1 cellular context compared by ENCODE assay signal in the genomic region with DNA sequence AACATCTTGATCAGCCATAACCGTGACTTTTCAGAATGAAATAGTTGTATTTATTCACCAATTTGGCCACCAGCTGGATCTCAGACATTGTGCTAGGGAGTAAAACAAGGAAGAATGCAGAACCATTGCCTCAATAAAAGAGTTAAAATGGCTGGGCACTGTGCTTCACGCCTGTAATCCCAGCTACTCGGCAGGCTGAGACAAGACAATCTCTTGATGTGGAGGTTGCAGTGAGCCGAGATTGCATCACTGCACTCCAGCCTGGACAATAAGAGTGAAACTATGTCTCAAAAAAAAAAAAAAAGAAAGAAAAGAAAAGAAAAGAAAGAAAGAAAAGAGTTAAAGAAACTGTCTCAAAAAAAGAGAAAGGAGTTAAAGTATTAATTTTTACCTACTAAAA.
TF ChIP-seq lines count a peak whose summit lies in the region.

No MANE protein-coding gene starts in this region.

TF ChIP-seq in WTC11, 78 proteins besides CTCF, POLR2A, EP300 and RAD21 (continued from another document):
- TF ChIP-seq MLX (CRISPR knock-in tag; IDR thresholded peaks at IDR 0.05) (no peak), ZNF423 (CRISPR knock-in tag; IDR thresholded peaks at IDR 0.05) (no peak), FOXP4 (CRISPR knock-in tag; IDR thresholded peaks at IDR 0.05) (no peak), MYBL2 (CRISPR knock-in tag; IDR thresholded peaks at IDR 0.05) (no peak), ZNF317 (CRISPR knock-in tag; IDR thresholded peaks at IDR 0.05; ENCODE audit: borderline replicate concordance, low read depth) (no peak), ETV6 (CRISPR knock-in tag; IDR thresholded peaks at IDR 0.05) (no peak)
- TF ChIP-seq, protein P1, sequence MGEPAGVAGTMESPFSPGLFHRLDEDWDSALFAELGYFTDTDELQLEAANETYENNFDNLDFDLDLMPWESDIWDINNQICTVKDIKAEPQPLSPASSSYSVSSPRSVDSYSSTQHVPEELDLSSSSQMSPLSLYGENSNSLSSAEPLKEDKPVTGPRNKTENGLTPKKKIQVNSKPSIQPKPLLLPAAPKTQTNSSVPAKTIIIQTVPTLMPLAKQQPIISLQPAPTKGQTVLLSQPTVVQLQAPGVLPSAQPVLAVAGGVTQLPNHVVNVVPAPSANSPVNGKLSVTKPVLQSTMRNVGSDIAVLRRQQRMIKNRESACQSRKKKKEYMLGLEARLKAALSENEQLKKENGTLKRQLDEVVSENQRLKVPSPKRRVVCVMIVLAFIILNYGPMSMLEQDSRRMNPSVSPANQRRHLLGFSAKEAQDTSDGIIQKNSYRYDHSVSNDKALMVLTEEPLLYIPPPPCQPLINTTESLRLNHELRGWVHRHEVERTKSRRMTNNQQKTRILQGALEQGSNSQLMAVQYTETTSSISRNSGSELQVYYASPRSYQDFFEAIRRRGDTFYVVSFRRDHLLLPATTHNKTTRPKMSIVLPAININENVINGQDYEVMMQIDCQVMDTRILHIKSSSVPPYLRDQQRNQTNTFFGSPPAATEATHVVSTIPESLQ (CRISPR knock-in tag; IDR thresholded peaks at IDR 0.05): no peak
- TF ChIP-seq, protein P2, sequence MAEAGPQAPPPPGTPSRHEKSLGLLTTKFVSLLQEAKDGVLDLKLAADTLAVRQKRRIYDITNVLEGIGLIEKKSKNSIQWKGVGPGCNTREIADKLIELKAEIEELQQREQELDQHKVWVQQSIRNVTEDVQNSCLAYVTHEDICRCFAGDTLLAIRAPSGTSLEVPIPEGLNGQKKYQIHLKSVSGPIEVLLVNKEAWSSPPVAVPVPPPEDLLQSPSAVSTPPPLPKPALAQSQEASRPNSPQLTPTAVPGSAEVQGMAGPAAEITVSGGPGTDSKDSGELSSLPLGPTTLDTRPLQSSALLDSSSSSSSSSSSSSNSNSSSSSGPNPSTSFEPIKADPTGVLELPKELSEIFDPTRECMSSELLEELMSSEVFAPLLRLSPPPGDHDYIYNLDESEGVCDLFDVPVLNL (CRISPR knock-in tag; IDR thresholded peaks at IDR 0.05; ENCODE audit: borderline replicate concordance, low read depth): no peak
- TF ChIP-seq, protein P3, sequence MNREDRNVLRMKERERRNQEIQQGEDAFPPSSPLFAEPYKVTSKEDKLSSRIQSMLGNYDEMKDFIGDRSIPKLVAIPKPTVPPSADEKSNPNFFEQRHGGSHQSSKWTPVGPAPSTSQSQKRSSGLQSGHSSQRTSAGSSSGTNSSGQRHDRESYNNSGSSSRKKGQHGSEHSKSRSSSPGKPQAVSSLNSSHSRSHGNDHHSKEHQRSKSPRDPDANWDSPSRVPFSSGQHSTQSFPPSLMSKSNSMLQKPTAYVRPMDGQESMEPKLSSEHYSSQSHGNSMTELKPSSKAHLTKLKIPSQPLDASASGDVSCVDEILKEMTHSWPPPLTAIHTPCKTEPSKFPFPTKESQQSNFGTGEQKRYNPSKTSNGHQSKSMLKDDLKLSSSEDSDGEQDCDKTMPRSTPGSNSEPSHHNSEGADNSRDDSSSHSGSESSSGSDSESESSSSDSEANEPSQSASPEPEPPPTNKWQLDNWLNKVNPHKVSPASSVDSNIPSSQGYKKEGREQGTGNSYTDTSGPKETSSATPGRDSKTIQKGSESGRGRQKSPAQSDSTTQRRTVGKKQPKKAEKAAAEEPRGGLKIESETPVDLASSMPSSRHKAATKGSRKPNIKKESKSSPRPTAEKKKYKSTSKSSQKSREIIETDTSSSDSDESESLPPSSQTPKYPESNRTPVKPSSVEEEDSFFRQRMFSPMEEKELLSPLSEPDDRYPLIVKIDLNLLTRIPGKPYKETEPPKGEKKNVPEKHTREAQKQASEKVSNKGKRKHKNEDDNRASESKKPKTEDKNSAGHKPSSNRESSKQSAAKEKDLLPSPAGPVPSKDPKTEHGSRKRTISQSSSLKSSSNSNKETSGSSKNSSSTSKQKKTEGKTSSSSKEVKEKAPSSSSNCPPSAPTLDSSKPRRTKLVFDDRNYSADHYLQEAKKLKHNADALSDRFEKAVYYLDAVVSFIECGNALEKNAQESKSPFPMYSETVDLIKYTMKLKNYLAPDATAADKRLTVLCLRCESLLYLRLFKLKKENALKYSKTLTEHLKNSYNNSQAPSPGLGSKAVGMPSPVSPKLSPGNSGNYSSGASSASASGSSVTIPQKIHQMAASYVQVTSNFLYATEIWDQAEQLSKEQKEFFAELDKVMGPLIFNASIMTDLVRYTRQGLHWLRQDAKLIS (CRISPR knock-in tag; IDR thresholded peaks at IDR 0.05; ENCODE audit: borderline replicate concordance): no peak
- TF ChIP-seq, protein P4, sequence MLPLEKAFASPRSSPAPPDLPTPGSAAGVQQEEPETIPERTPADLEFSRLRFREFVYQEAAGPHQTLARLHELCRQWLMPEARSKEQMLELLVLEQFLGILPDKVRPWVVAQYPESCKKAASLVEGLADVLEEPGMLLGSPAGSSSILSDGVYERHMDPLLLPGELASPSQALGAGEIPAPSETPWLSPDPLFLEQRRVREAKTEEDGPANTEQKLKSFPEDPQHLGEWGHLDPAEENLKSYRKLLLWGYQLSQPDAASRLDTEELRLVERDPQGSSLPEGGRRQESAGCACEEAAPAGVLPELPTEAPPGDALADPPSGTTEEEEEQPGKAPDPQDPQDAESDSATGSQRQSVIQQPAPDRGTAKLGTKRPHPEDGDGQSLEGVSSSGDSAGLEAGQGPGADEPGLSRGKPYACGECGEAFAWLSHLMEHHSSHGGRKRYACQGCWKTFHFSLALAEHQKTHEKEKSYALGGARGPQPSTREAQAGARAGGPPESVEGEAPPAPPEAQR (CRISPR knock-in tag; IDR thresholded peaks at IDR 0.05): no peak
